Comparison of ENCODE assay signal across 8 cellular contexts in genomic region chr11:6606471-6607189, GRCh38. TPM values are rescaled to one million over a fixed set of nuclear protein-coding genes. Genes with fewer than 3 reads are reported as not detected.
DNase-seq lines count a peak whose midpoint lies in the region; ATAC-seq, FAIRE-seq and TF ChIP-seq lines count a peak whose summit lies in the region.

No MANE protein-coding gene starts in this region.

- DNase-seq in G401 (ENCODE audit: low spot score) (peak; percentile 57), HT-29 (ENCODE audit: low spot score) (peak; percentile 96), SK-N-DZ (ENCODE audit: low spot score) (peak; percentile 84), bronchial epithelial cell (ENCODE audit: low read depth) (peak; percentile 86), skeletal muscle cell (ENCODE audit: low read depth) (peak; percentile 82), NCI-H1930 (lab: John Stamatoyannopoulos, UW) (no peak)

- in situ Hi-C loops in G401 (cut with HindIII; ENCODE audit: low sequenced_read_pairs): no loop called here

- TF ChIP-seq CTCF in bronchial epithelial cell (IDR thresholded peaks at IDR 0.05; ENCODE audit: insufficient read depth, low read length, severe bottlenecking): no peak

- H3K9me3 ChIP-seq in iPS-20b (ENCODE audit: insufficient read depth, low read depth, low read length): no peaks in the 10 kb centered on the region

- peak overlapping the region; percentile 75; the same call in 1 of the 2 replicates for H3K9ac ChIP-seq in iPS-20b (ENCODE audit: low read depth, low read length)

- FAIRE-seq in bronchial epithelial cell (lab: Jason Lieb, UNC): no peak

- H3K4me3 ChIP-seq in bronchial epithelial cell (ENCODE audit: low read depth, low read length) (no peak overlapping the region), iPS-20b (ENCODE audit: low read length) (peak overlapping the region; percentile 18; the same call in 1 of the 2 replicates), skeletal muscle cell (ENCODE audit: low read depth, low read length) (peak overlapping the region; percentile 6)

- no peaks in the 10 kb centered on the region for H3K27me3 ChIP-seq in bronchial epithelial cell (ENCODE audit: control insufficient read depth, insufficient read depth, low read length)
- no peaks in the 10 kb centered on the region for H3K27me3 ChIP-seq in iPS-20b (ENCODE audit: insufficient read depth, low read length)

- H3K4me1 ChIP-seq in iPS-20b (ENCODE audit: insufficient read depth, low read length): peaks cover 21% of the 10 kb centered on the region

- peak; percentile 37 for ATAC-seq in GM21390 (IDR thresholded peaks at IDR 0.05; ENCODE audit: unreplicated experiment)

- peak overlapping the region; percentile 80 for H3K27ac ChIP-seq in iPS-20b (ENCODE audit: low read length)

- H3K36me3 ChIP-seq in bronchial epithelial cell (ENCODE audit: control insufficient read depth, insufficient read depth, low read length) (peaks cover 22% of the 10 kb centered on the region), iPS-20b (ENCODE audit: insufficient read depth, low read depth, low read length) (peaks cover 54% of the 10 kb centered on the region)

RNA-seq across cellular contexts. Expression of gene ILK, which starts 3.1 kb away (rescaled TPM):
- 112 and 149 TPM in 2 replicates for total RNA-seq in G401 (2014; rRNA removed; shearing (Covaris generic))
- 150 and 151 TPM in 2 replicates for total RNA-seq in HT-29 (2014; rRNA removed; shearing (Covaris generic))
- polyA plus RNA-seq in SK-N-DZ (2014; cell fraction: cytosol; rRNA removed): 79.8 and 90.3 TPM in 2 replicates
- 74.2 and 89.2 TPM in 2 replicates for polyA plus RNA-seq in SK-N-DZ (2014; cell fraction: nucleus; rRNA removed)
- total RNA-seq in bronchial epithelial cell: 47.0 and 70.3 TPM in 2 replicates

RNA-seq across cellular contexts. Expression of gene RRP8, which starts 3.2 kb away (rescaled TPM):
- total RNA-seq in G401 (2014; rRNA removed; shearing (Covaris generic)): 20.3 and 22.2 TPM in 2 replicates
- 21.4 TPM in 2 replicates for total RNA-seq in HT-29 (2014; rRNA removed; shearing (Covaris generic))
- polyA plus RNA-seq in SK-N-DZ (2014; cell fraction: cytosol; rRNA removed): 17.5 and 20.0 TPM in 2 replicates
- polyA plus RNA-seq in SK-N-DZ (2014; cell fraction: nucleus; rRNA removed): 34.5 and 36.0 TPM in 2 replicates
- 10.3 and 10.5 TPM in 2 replicates for total RNA-seq in bronchial epithelial cell

RNA-seq across cellular contexts. Expression of gene TAF10, which starts 5.4 kb away (rescaled TPM):
- 62.1 and 64.5 TPM in 2 replicates for total RNA-seq in G401 (2014; rRNA removed; shearing (Covaris generic))
- total RNA-seq in HT-29 (2014; rRNA removed; shearing (Covaris generic)): 189 and 243 TPM in 2 replicates
- polyA plus RNA-seq in SK-N-DZ (2014; cell fraction: cytosol; rRNA removed): 27.3 and 34.8 TPM in 2 replicates
- polyA plus RNA-seq in SK-N-DZ (2014; cell fraction: nucleus; rRNA removed): 64.6 and 76.8 TPM in 2 replicates
- total RNA-seq in bronchial epithelial cell: 43.2 and 70.2 TPM in 2 replicates

RNA-seq across cellular contexts. Expression of gene TPP1, which starts 12.6 kb away (rescaled TPM):
- total RNA-seq in G401 (2014; rRNA removed; shearing (Covaris generic)): 9.8 and 26.9 TPM in 2 replicates
- 40.7 and 52.3 TPM in 2 replicates for total RNA-seq in HT-29 (2014; rRNA removed; shearing (Covaris generic))
- polyA plus RNA-seq in SK-N-DZ (2014; cell fraction: cytosol; rRNA removed): 4.1 and 6.9 TPM in 2 replicates
- polyA plus RNA-seq in SK-N-DZ (2014; cell fraction: nucleus; rRNA removed): 12.2 and 46.8 TPM in 2 replicates
- 23.7 and 40.8 TPM in 2 replicates for total RNA-seq in bronchial epithelial cell

RNA-seq across cellular contexts. Expression of gene DCHS1, which starts 49.0 kb away (rescaled TPM):
- total RNA-seq in G401 (2014; rRNA removed; shearing (Covaris generic)): 0.17 and 0.25 TPM in 2 replicates
- total RNA-seq in HT-29 (2014; rRNA removed; shearing (Covaris generic)): 0.05 and 0.18 TPM in 2 replicates
- polyA plus RNA-seq in SK-N-DZ (2014; cell fraction: cytosol; rRNA removed): 21.9 and 25.9 TPM in 2 replicates
- 31.8 and 52.5 TPM in 2 replicates for polyA plus RNA-seq in SK-N-DZ (2014; cell fraction: nucleus; rRNA removed)
- 0.26 TPM in 2 replicates for total RNA-seq in bronchial epithelial cell

Comparison
In these comparisons a context has a peak if more than half of its experiments do, and no peak if none do; other contexts are left out.
1. DNase-seq: peak in G401 (single experiment), HT-29 (single experiment), SK-N-DZ (single experiment), bronchial epithelial cell (single experiment) and skeletal muscle cell (single experiment); none in NCI-H1930 (0 of 2).